Comparison of ENCODE assay signal across 14 cellular contexts in genomic region chr5:139847091-139847490, GRCh38. TPM values are rescaled to one million over a fixed set of nuclear protein-coding genes. Genes with fewer than 3 reads are reported as not detected.
DNase-seq lines count a peak whose midpoint lies in the region; ATAC-seq, FAIRE-seq and TF ChIP-seq lines count a peak whose summit lies in the region.
"Had no signal": no experiment of that assay in that cellular context is flagged by ENCODE, and none has a peak within 500 bp of the region (broad histone marks: within the 10 kb centered on the region; RNA-seq: fewer than 3 reads in every experiment).

No MANE protein-coding gene starts in this region.

- H3K9ac ChIP-seq in astrocyte (ENCODE audit: low read length) (no peak overlapping the region), neural progenitor cell (no peak overlapping the region)

- H3K4me2 ChIP-seq in astrocyte (ENCODE audit: low read length) (peak overlapping the region; percentile 50), neural progenitor cell (no peak overlapping the region)

- H3K36me3 Mint-ChIP-seq in CD4-positive, alpha-beta memory T cell: no peaks in the 10 kb centered on the region
- peaks cover 3% of the 10 kb centered on the region for H3K36me3 Mint-ChIP-seq in astrocyte (ENCODE audit: low read depth, unreplicated experiment)
- no peaks in the 10 kb centered on the region for H3K36me3 Mint-ChIP-seq in neural progenitor cell

- H3K4me3 ChIP-seq in CD4-positive, alpha-beta memory T cell (ENCODE audit: low read length in 2 of 2): no peak overlapping the region
- H3K4me3 ChIP-seq in astrocyte (ENCODE audit: insufficient read depth, low read depth, low read length) (no peak overlapping the region), neural progenitor cell (no peak overlapping the region)

- peak; percentile 18 for DNase-seq in activated CD4-positive, CD25-positive, alpha-beta regulatory T cell treated with anti-CD3 and anti-CD28 coated beads, Interleukin-2, amount 50 U/mL, for 72 hours
- no peak for DNase-seq in CD4-positive, alpha-beta memory T cell
- DNase-seq in astrocyte (ENCODE audit: low read depth) (no peak), neural progenitor cell (ENCODE audit: low spot score) (no peak), substantia nigra (lab: John Stamatoyannopoulos, UW) (no peak)
- DNase-seq: activated CD8-positive, alpha-beta memory T cell treated with anti-CD3 and anti-CD28 coated beads, Interleukin-2, amount 50 U/mL, for 4 hours; foreskin melanocyte; NCI-H2081 had no signal

- no peak overlapping the region for H3K27ac ChIP-seq in CD4-positive, alpha-beta memory T cell (ENCODE audit: low read depth, low read length)
- H3K27ac ChIP-seq in astrocyte (ENCODE audit: low read depth, low read length) (no peak overlapping the region), neural progenitor cell (no peak overlapping the region), substantia nigra (ENCODE audit: low read depth, low read length, poor library complexity, severe bottlenecking) (no peak overlapping the region)
- H3K27ac ChIP-seq: SJSA1 had no signal

- POLR2A ChIA-PET in CD4-positive, alpha-beta memory T cell (lab: Charles Lee; ENCODE audit: partially characterized antibody): no interaction called here

- H3K27me3 ChIP-seq in CD4-positive, alpha-beta memory T cell (ENCODE audit: insufficient read depth, low read length): peaks cover 9% of the 10 kb centered on the region
- H3K27me3 ChIP-seq in astrocyte (ENCODE audit: insufficient read depth, low read length) (peaks cover 14% of the 10 kb centered on the region), neural progenitor cell (peaks cover 91% of the 10 kb centered on the region)

- peaks cover 0 to 1% (median 0%) of the 10 kb centered on the region in 8 donors for H3K9me3 Mint-ChIP-seq in CD4-positive, alpha-beta memory T cell
- H3K9me3 Mint-ChIP-seq in astrocyte (ENCODE audit: unreplicated experiment) (no peaks in the 10 kb centered on the region), neural progenitor cell (no peaks in the 10 kb centered on the region)

- no peak for ATAC-seq in activated CD4-positive, CD25-positive, alpha-beta regulatory T cell treated with anti-CD3 and anti-CD28 coated beads, Interleukin-2, amount 50 U/mL, for 24 hours
- ATAC-seq in esophagus mucosa: no peak
- no peak for ATAC-seq in HG03196 (IDR thresholded peaks at IDR 0.05; ENCODE audit: unreplicated experiment)

- peaks cover 8% of the 10 kb centered on the region for H3K4me1 ChIP-seq in CD4-positive, alpha-beta memory T cell (ENCODE audit: insufficient read depth, low read length)
- H3K4me1 ChIP-seq in astrocyte (ENCODE audit: insufficient read depth, low read length) (no peaks in the 10 kb centered on the region), neural progenitor cell (no peaks in the 10 kb centered on the region)

- peak overlapping the region in 1 of 7 donors; percentile 26 for H3K27ac Mint-ChIP-seq in CD4-positive, alpha-beta memory T cell
- H3K27ac Mint-ChIP-seq in astrocyte (ENCODE audit: unreplicated experiment): no peak overlapping the region
- H3K27ac Mint-ChIP-seq in neural progenitor cell: no peak overlapping the region

- H3F3A ChIP-seq in neural progenitor cell (ENCODE audit: low read depth): peaks cover 11% of the 10 kb centered on the region

- intact Hi-C loops in CD4-positive, alpha-beta memory T cell (cut with micrococcal nuclease): loop anchor here (5.0 to 10.0 kb wide), 2 partner anchors 442 to 790 kb away; partner anchors contain the start of genes SPATA24 and TMCO6

- peak overlapping the region; percentile 13 to 65 (median 62) for H3K4me3 Mint-ChIP-seq in CD4-positive, alpha-beta memory T cell
- H3K4me3 Mint-ChIP-seq in astrocyte (ENCODE audit: unreplicated experiment): no peak overlapping the region
- H3K4me3 Mint-ChIP-seq in neural progenitor cell: peak overlapping the region; percentile 72

- no peaks in the 10 kb centered on the region for H3K36me3 ChIP-seq in CD4-positive, alpha-beta memory T cell (ENCODE audit: insufficient read depth, low read length)
- H3K36me3 ChIP-seq in astrocyte (ENCODE audit: insufficient read depth, low read length): no peaks in the 10 kb centered on the region
- H3K36me3 ChIP-seq in neural progenitor cell: no peaks in the 10 kb centered on the region
- H3K36me3 ChIP-seq: lower lobe of right lung, SJSA1, thoracic aorta had no signal

- H3K27me3 Mint-ChIP-seq in CD4-positive, alpha-beta memory T cell: peaks cover 5 to 20% of the 10 kb centered on the region in 2 donors
- H3K27me3 Mint-ChIP-seq in astrocyte (ENCODE audit: low read depth, unreplicated experiment) (peaks cover 71% of the 10 kb centered on the region), neural progenitor cell (ENCODE audit: insufficient read depth, low read depth) (peaks cover 37% of the 10 kb centered on the region)

- no peaks in the 10 kb centered on the region for H3K79me2 ChIP-seq in astrocyte (ENCODE audit: insufficient read depth, low read length)
- no peaks in the 10 kb centered on the region for H3K79me2 ChIP-seq in neural progenitor cell (ENCODE audit: low read depth)

- H3K4me1 Mint-ChIP-seq in CD4-positive, alpha-beta memory T cell: peaks cover 8 to 26% (median 15%) of the 10 kb centered on the region in 4 donors
- no peaks in the 10 kb centered on the region for H3K4me1 Mint-ChIP-seq in astrocyte (ENCODE audit: low read depth, unreplicated experiment)
- H3K4me1 Mint-ChIP-seq in neural progenitor cell: peaks cover 7% of the 10 kb centered on the region

- H3K9me3 ChIP-seq in CD4-positive, alpha-beta memory T cell (ENCODE audit: control insufficient read depth in 1 of 2, low read length in 2 of 2): no peaks in the 10 kb centered on the region
- H3K9me3 ChIP-seq in astrocyte (ENCODE audit: insufficient read depth, low read depth, low read length): no peaks in the 10 kb centered on the region
- no peaks in the 10 kb centered on the region for H3K9me3 ChIP-seq in neural progenitor cell (ENCODE audit: low read depth)
- H3K9me3 ChIP-seq: lower lobe of right lung, SJSA1, thoracic aorta had no signal

- CTCF ChIA-PET in CD4-positive, alpha-beta memory T cell (lab: Charles Lee; ENCODE audit: partially characterized antibody): interaction anchor here (1.1 to 6.3 kb wide), 5 partner anchors 16 to 72 kb away, joined by 3 to 49 read pairs (median 4); no protein-coding TSS in a partner anchor

- no peak for TF ChIP-seq CTCF in astrocyte (IDR thresholded peaks at IDR 0.05; ENCODE audit: insufficient read depth, low read depth, low read length)
- TF ChIP-seq CTCF in neural progenitor cell (IDR thresholded peaks at IDR 0.05): no peak

- FAIRE-seq in astrocyte (lab: Jason Lieb, UNC): no peak

- H2AFZ ChIP-seq in astrocyte (ENCODE audit: low read depth, low read length) (no peak overlapping the region), neural progenitor cell (replicated peaks) (no peak overlapping the region)

- H4K20me1 ChIP-seq in astrocyte (ENCODE audit: insufficient read depth, low read length): no peaks in the 10 kb centered on the region
- peaks cover 16% of the 10 kb centered on the region for H4K20me1 ChIP-seq in neural progenitor cell (ENCODE audit: low read depth)

RNA-seq across cellular contexts. Expression of gene PSD2, which starts 51.5 kb away (rescaled TPM):
- not detected for total RNA-seq in CD4-positive, alpha-beta memory T cell
- polyA plus RNA-seq in CD4-positive, alpha-beta memory T cell: not detected
- total RNA-seq in astrocyte: 0.25 and 0.31 TPM in 2 replicates
- 0.09 and 0.53 TPM in 2 replicates for total RNA-seq in neural progenitor cell (ENCODE audit: low replicate concordance)
- total RNA-seq in esophagus mucosa: not detected
- total RNA-seq: lower lobe of right lung had no signal
